7 cellular contexts compared by ENCODE assay signal in genomic region chr5:149943177-149943949, GRCh38. TPM values are rescaled to one million over a fixed set of nuclear protein-coding genes. Genes with fewer than 3 reads are reported as not detected.
DNase-seq lines count a peak whose midpoint lies in the region; ATAC-seq, FAIRE-seq and TF ChIP-seq lines count a peak whose summit lies in the region.
"Not testable (repeated sequence)": the region's sequence is repeated elsewhere in the genome, so short reads cannot be mapped to it uniquely, and the experiment has no call there.
"Had no signal": no experiment of that assay in that cellular context is flagged by ENCODE, and none has a peak within 500 bp of the region (broad histone marks: within the 10 kb centered on the region; RNA-seq: fewer than 3 reads in every experiment).

No MANE protein-coding gene starts in this region.

- not testable (repeated sequence) for H3K36me3 ChIP-seq in colonic mucosa; mesenchymal stem cell (ENCODE audit: control insufficient read depth in 1 of 2, insufficient read depth in 2 of 2, low read depth in 1 of 2, low read length in 2 of 2); prostate gland

- not testable (repeated sequence) for H3K9me3 ChIP-seq in A549; colonic mucosa; mesenchymal stem cell (ENCODE audit: control insufficient read depth, low read length); prostate gland

- TF ChIP-seq RAD21 in A549 (conservative IDR thresholded peaks at IDR 0.05 in 1 of 2, IDR thresholded peaks at IDR 0.05 in 1 of 2), result not testable (repeated sequence)

- TF ChIP-seq CTCF in A549 (IDR thresholded peaks at IDR 0.05); VCaP (conservative IDR thresholded peaks at IDR 0.05); colonic mucosa (IDR thresholded peaks at IDR 0.05); prostate gland (IDR thresholded peaks at IDR 0.05): not testable (repeated sequence)

- WGBS in A549 (ENCODE audit: missing lambda C conversion rate), result 76% methylated on average over 6 of the region's 6 CpGs
- 92% methylated on average over 5 of the region's 6 CpGs for WGBS in mesenchymal stem cell
- WGBS in prostate gland, result 60% methylated on average over 6 of the region's 6 CpGs

- POLR2A ChIA-PET in A549 (lab: Yijun Ruan, JAX), result interaction anchor here (1.0 kb wide), 1 partner anchor 15 kb away, joined by 3 read pairs; no protein-coding TSS in a partner anchor

- not testable (repeated sequence) for H3K27me3 ChIP-seq in colonic mucosa; prostate gland (replicated peaks; ENCODE audit: insufficient read depth)
- peaks cover 0 to 34% of the 10 kb centered on the region in 2 experiments for H3K27me3 ChIP-seq in mesenchymal stem cell (ENCODE audit: control insufficient read depth in 1 of 2, insufficient read depth in 1 of 2, low read length in 2 of 2)

- H3K27ac ChIP-seq in A549 (peak overlapping the region; percentile 85 to 91; a peak in 5 of 6 replicates), VCaP (peak overlapping the region; percentile 87), colonic mucosa (peak overlapping the region; percentile 61), prostate gland (peak overlapping the region; percentile 49 to 53)
- H3K27ac ChIP-seq in mesenchymal stem cell (ENCODE audit: low read length, poor library complexity, severe bottlenecking), result not testable (repeated sequence)

- not testable (repeated sequence) for H2BK5ac ChIP-seq in mesenchymal stem cell (ENCODE audit: low read depth, low read length, poor library complexity, severe bottlenecking)

- not testable (repeated sequence) for H2AFZ ChIP-seq in mesenchymal stem cell (ENCODE audit: low read depth, low read length)

- CTCF ChIA-PET in A549 (lab: Yijun Ruan, JAX), result interaction anchor here (1.7 to 5.0 kb wide), 3 partner anchors 9 to 109 kb away, joined by 5 to 54 read pairs (median 25); partner anchors contain the start of gene SLC26A2

- not testable (repeated sequence) for TF ChIP-seq POLR2A in A549 (IDR thresholded peaks at IDR 0.05; ENCODE audit: low read length); prostate gland (IDR thresholded peaks at IDR 0.05)

- H4K91ac ChIP-seq in mesenchymal stem cell (ENCODE audit: low read length), result peak overlapping the region; percentile 45

- H3K18ac ChIP-seq in mesenchymal stem cell (ENCODE audit: low read depth in 1 of 2, low read length in 2 of 2), result not testable (repeated sequence)

- not testable (repeated sequence) for DNase-seq in A549 (ENCODE audit: low read depth in 1 of 2, low spot score in 1 of 2); colonic mucosa; mesenchymal stem cell; prostate gland (ENCODE audit: low spot score)
- DNase-seq in NCI-H524 treated with DMSO at 0.1 percent for 48 hours (lab: John Stamatoyannopoulos, UW), result peak; percentile 18

- not testable (repeated sequence) for H3K79me1 ChIP-seq in mesenchymal stem cell (replicated peaks; ENCODE audit: low read length, poor library complexity, severe bottlenecking)

- not testable (repeated sequence) for H2AK5ac ChIP-seq in mesenchymal stem cell (ENCODE audit: low read length, severe bottlenecking)

- H3K4me1 ChIP-seq in A549 (peaks cover 49% of the 10 kb centered on the region), colonic mucosa (peaks cover 13% of the 10 kb centered on the region), prostate gland (replicated peaks) (peaks cover 25% of the 10 kb centered on the region)
- not testable (repeated sequence) for H3K4me1 ChIP-seq in mesenchymal stem cell (ENCODE audit: control insufficient read depth, insufficient read depth, low read depth, low read length)

- peak overlapping the region; percentile 19; the same call in 1 of the 3 replicates for H3K4me2 ChIP-seq in A549
- not testable (repeated sequence) for H3K4me2 ChIP-seq in mesenchymal stem cell (ENCODE audit: low read length, poor library complexity, severe bottlenecking)

- TF ChIP-seq EP300 in A549 (IDR thresholded peaks at IDR 0.05), result not testable (repeated sequence)

- H2BK120ac ChIP-seq in mesenchymal stem cell (ENCODE audit: low read depth, low read length), result not testable (repeated sequence)

- H2BK12ac ChIP-seq in mesenchymal stem cell (ENCODE audit: low read length in 2 of 2), result not testable (repeated sequence)

- H3K9ac ChIP-seq in colonic mucosa (ENCODE audit: low read depth in 2 of 2, low read length in 2 of 2); mesenchymal stem cell (ENCODE audit: low read length): not testable (repeated sequence)

- H4K8ac ChIP-seq in mesenchymal stem cell (ENCODE audit: low read length), result peak overlapping the region; percentile 9

- not testable (repeated sequence) for H2BK15ac ChIP-seq in mesenchymal stem cell (ENCODE audit: low read depth, poor library complexity, severe bottlenecking)

- H3K4ac ChIP-seq in mesenchymal stem cell (ENCODE audit: low read depth in 1 of 2, low read length in 2 of 2), result not testable (repeated sequence)

- H3K23ac ChIP-seq in mesenchymal stem cell (ENCODE audit: low read length in 2 of 2), result not testable (repeated sequence)

- intact Hi-C loops in colonic mucosa (cut with DNase I); prostate gland (cut with DNase I): not testable (repeated sequence)

- H3K14ac ChIP-seq in mesenchymal stem cell (ENCODE audit: low read length in 2 of 2), result not testable (repeated sequence)

- ATAC-seq in A549, result not testable (repeated sequence)

- H3K4me3 ChIP-seq in A549; colonic mucosa; mesenchymal stem cell (ENCODE audit: insufficient read depth in 1 of 2, low read depth in 1 of 2, low read length in 2 of 2); prostate gland: not testable (repeated sequence)

- FAIRE-seq in A549 (lab: Jason Lieb, UNC), result not testable (repeated sequence)

RNA-seq across cellular contexts. Expression of gene PDE6A, which starts 1.2 kb away (rescaled TPM):
- polyA plus RNA-seq in A549 (2011; rRNA removed) (0.30 and 0.35 TPM in 2 replicates), A549 (2017; fragmentation: RNase III; extraction: RNeasy Plus Mini Kit Qiagen cat#74134 plus additional on column Dnase treatment) (0.20 to 0.30 TPM (median 0.28 TPM) in 3 replicates)
- 0.15 and 0.23 TPM in 2 replicates for polyA plus RNA-seq in A549 (2012; cell fraction: cytosol; rRNA removed)
- polyA plus RNA-seq in A549 (2012; cell fraction: nucleus; rRNA removed), result 0.47 and 0.60 TPM in 2 replicates
- 0.39 and 0.41 TPM in 2 replicates for polyA minus RNA-seq in A549 (2011; rRNA and poly(A)+ RNA removed)
- total RNA-seq in colonic mucosa (1 to 10 TPM; 1.5 to 2.7 TPM), prostate gland (under 1 TPM in 1 of 2 donors, not detected in 1; 0.91 TPM)
- 0.01 TPM for polyA plus RNA-seq in mesenchymal stem cell (2013, experiment 1 of 2)
- polyA plus RNA-seq in mesenchymal stem cell (2013, experiment 2 of 2), result 0.03 TPM
- polyA plus RNA-seq: AG04450 had no signal

RNA-seq across cellular contexts. Expression of gene SLC26A2, which starts 17.2 kb away (rescaled TPM):
- polyA plus RNA-seq in A549 (2011; rRNA removed) (23.2 and 31.9 TPM in 2 replicates), A549 (2017; fragmentation: RNase III; extraction: RNeasy Plus Mini Kit Qiagen cat#74134 plus additional on column Dnase treatment) (28.4 to 33.5 TPM (median 32.2 TPM) in 3 replicates)
- 5.2 and 6.7 TPM in 2 replicates for polyA plus RNA-seq in A549 (2012; cell fraction: cytosol; rRNA removed)
- polyA plus RNA-seq in A549 (2012; cell fraction: nucleus; rRNA removed), result 6.1 and 12.5 TPM in 2 replicates
- 49.3 and 53.2 TPM in 2 replicates for polyA minus RNA-seq in A549 (2011; rRNA and poly(A)+ RNA removed)
- total RNA-seq in colonic mucosa (100 to 1,000 TPM; 339 to 770 TPM), prostate gland (10 to 100 TPM; 19.4 to 31.0 TPM)
- 11.6 TPM for polyA plus RNA-seq in mesenchymal stem cell (2013, experiment 1 of 2)
- 11.9 TPM for polyA plus RNA-seq in mesenchymal stem cell (2013, experiment 2 of 2)

RNA-seq across cellular contexts. Expression of gene TIGD6, which starts 57.1 kb away (rescaled TPM):
- polyA plus RNA-seq in A549 (2011; rRNA removed), result 7.3 and 8.4 TPM in 2 replicates
- 3.7 and 4.2 TPM in 2 replicates for polyA plus RNA-seq in A549 (2012; cell fraction: cytosol; rRNA removed)
- 2.9 and 4.2 TPM in 2 replicates for polyA plus RNA-seq in A549 (2012; cell fraction: nucleus; rRNA removed)
- polyA plus RNA-seq in A549 (2017; fragmentation: RNase III; extraction: RNeasy Plus Mini Kit Qiagen cat#74134 plus additional on column Dnase treatment), result 4.2 to 4.4 TPM (median 4.3 TPM) in 3 replicates
- polyA minus RNA-seq in A549 (2011; rRNA and poly(A)+ RNA removed), result 12.1 and 17.4 TPM in 2 replicates
- total RNA-seq in colonic mucosa, result 1 to 10 TPM; 3.9 to 4.6 TPM
- polyA plus RNA-seq in mesenchymal stem cell (2013, experiment 1 of 2), result 6.8 TPM
- polyA plus RNA-seq in mesenchymal stem cell (2013, experiment 2 of 2), result 7.4 TPM
- total RNA-seq in prostate gland, result 10 to 100 TPM in 1 of 2 donors, 1 to 10 TPM in 1; 4.7 to 11.7 TPM

RNA-seq across cellular contexts. Expression of gene HMGXB3, which starts 57.2 kb away (rescaled TPM):
- polyA plus RNA-seq in A549 (2011; rRNA removed) (34.1 and 37.2 TPM in 2 replicates), A549 (2017; fragmentation: RNase III; extraction: RNeasy Plus Mini Kit Qiagen cat#74134 plus additional on column Dnase treatment) (19.6 to 20.5 TPM (median 19.9 TPM) in 3 replicates)
- 21.0 and 25.8 TPM in 2 replicates for polyA plus RNA-seq in A549 (2012; cell fraction: cytosol; rRNA removed)
- polyA plus RNA-seq in A549 (2012; cell fraction: nucleus; rRNA removed), result 58.1 and 65.6 TPM in 2 replicates
- polyA minus RNA-seq in A549 (2011; rRNA and poly(A)+ RNA removed), result 54.1 and 55.3 TPM in 2 replicates
- total RNA-seq in colonic mucosa (10 to 100 TPM; 21.8 to 40.2 TPM), prostate gland (10 to 100 TPM; 49.6 to 64.2 TPM)
- polyA plus RNA-seq in mesenchymal stem cell (2013, experiment 1 of 2), result 21.5 TPM
- polyA plus RNA-seq in mesenchymal stem cell (2013, experiment 2 of 2), result 20.1 TPM

Comparison
In these comparisons a context has a peak if more than half of its experiments do, and no peak if none do; other contexts are left out.
1. RNA of gene SLC26A2, which starts 17.2 kb away (total RNA-seq): 339 to 770 TPM in colonic mucosa; 19.4 to 31.0 TPM in prostate gland; every median in the first group is over 10 times any median in the second.